8 cellular contexts compared by ENCODE assay signal in the genomic region with DNA sequence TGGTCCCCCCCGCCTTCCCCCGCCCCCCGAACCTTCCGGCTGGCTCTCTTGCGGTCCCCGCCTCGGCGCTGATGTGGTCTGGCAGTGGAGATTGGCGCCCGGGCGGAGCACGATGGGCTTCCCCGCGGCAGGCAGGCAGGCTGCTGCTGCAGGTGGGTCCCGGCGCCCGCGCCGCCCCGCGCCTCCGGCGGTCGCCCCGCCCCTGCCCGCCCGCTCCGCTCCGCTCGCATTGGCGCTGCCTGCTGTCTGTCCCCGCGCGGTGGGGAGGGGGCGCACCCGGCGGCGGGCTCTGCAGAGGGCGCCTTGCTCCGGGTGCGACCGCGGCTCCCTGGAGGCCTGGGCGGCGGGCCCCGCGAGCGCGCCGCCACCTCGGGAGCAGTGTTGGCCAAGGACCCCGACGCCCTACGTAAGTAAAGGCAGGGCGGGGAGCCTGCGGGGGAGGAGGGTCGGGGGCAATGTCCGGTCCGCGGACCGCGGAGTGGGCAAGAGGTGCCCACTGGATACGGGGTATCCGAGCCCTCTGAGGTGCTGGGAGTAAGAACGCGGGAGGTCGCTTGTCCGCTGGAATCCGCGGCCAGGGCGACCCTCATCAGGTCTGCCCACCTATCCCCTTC. TPM values are rescaled to one million over a fixed set of nuclear protein-coding genes. Genes with fewer than 3 reads are reported as not detected.
DNase-seq lines count a peak whose midpoint lies in the region; ATAC-seq, FAIRE-seq and TF ChIP-seq lines count a peak whose summit lies in the region.

A gene with protein sequence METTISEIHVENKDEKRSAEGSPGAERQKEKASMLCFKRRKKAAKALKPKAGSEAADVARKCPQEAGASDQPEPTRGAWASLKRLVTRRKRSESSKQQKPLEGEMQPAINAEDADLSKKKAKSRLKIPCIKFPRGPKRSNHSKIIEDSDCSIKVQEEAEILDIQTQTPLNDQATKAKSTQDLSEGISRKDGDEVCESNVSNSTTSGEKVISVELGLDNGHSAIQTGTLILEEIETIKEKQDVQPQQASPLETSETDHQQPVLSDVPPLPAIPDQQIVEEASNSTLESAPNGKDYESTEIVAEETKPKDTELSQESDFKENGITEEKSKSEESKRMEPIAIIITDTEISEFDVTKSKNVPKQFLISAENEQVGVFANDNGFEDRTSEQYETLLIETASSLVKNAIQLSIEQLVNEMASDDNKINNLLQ (plus strand): TSS at position 292 of the 614 bp plus-strand sequence. CDS start 2,896 bp downstream, outside the sequence.

- FAIRE-seq in HTR-8/SVneo (lab: Jason Lieb, UNC): peak; percentile 99
- FAIRE-seq in urothelium cell line (lab: Jason Lieb, UNC): peak; percentile 93

- no peaks in the 10 kb centered on the region for H3K27me3 ChIP-seq in SJCRH30
- H3K27me3 ChIP-seq in left ventricle myocardium inferior (ENCODE audit: low read depth): no peaks in the 10 kb centered on the region

- intact Hi-C loops in left ventricle myocardium inferior (cut with micrococcal nuclease): no loop called here

- no peaks in the 10 kb centered on the region for H3K9me3 ChIP-seq in SJCRH30 (replicated peaks)
- H3K9me3 ChIP-seq in left ventricle myocardium inferior (replicated peaks): no peaks in the 10 kb centered on the region

- H3K27ac ChIP-seq in SJCRH30: no peak within 1 kb of the TSS
- H3K27ac ChIP-seq in left ventricle myocardium inferior (replicated peaks): peak within 1 kb of the TSS; percentile 40

- H3K4me1 Mint-ChIP-seq in activated naive CD8-positive, alpha-beta T cell (ENCODE audit: low read depth): peaks cover 42% of the 10 kb centered on the region

- peak within 1 kb of the TSS; percentile 92 for H3K4me3 Mint-ChIP-seq in activated naive CD8-positive, alpha-beta T cell

- DNase-seq in C1 segment of cervical spinal cord (lab: John Stamatoyannopoulos, UW) (peak in 12 of 14 donors; percentile 11 to 68 (median 36)), HTR-8/SVneo (ENCODE audit: insufficient read length, low spot score) (peak; percentile 99), SJCRH30 (peak; percentile 44 to 57), left ventricle myocardium inferior (peak; percentile 50), putamen (ENCODE audit: low spot score) (peak; percentile 71), urothelium cell line (ENCODE audit: low spot score) (peak; percentile 95)

- H3K4me3 ChIP-seq in SJCRH30 (peak within 1 kb of the TSS; percentile 62), left ventricle myocardium inferior (peak within 1 kb of the TSS; percentile 84)

- H3K36me3 ChIP-seq in SJCRH30 (peaks cover 4% of the 10 kb centered on the region), left ventricle myocardium inferior (no peaks in the 10 kb centered on the region)

- no peak for TF ChIP-seq CTCF in left ventricle myocardium inferior (IDR thresholded peaks at IDR 0.05; ENCODE audit: borderline replicate concordance)

- H3K9me3 Mint-ChIP-seq in activated naive CD8-positive, alpha-beta T cell (ENCODE audit: low read depth): no peaks in the 10 kb centered on the region

- no peaks in the 10 kb centered on the region for H3K36me3 Mint-ChIP-seq in activated naive CD8-positive, alpha-beta T cell

- peak within 1 kb of the TSS; percentile 73 for H3K27ac Mint-ChIP-seq in activated naive CD8-positive, alpha-beta T cell

- H3K27me3 Mint-ChIP-seq in activated naive CD8-positive, alpha-beta T cell: no peaks in the 10 kb centered on the region

- peak; percentile 53 for ATAC-seq in GM19351 (IDR thresholded peaks at IDR 0.05; ENCODE audit: unreplicated experiment)

- H3K4me1 ChIP-seq in SJCRH30: peaks cover 8% of the 10 kb centered on the region
- H3K4me1 ChIP-seq in left ventricle myocardium inferior: peaks cover 17% of the 10 kb centered on the region

RNA-seq across cellular contexts. Expression of the gene that starts here (rescaled TPM):
- 2.4 and 2.5 TPM in 2 replicates for total RNA-seq in SJCRH30 (2014; rRNA removed; shearing (Covaris generic))
- total RNA-seq in left ventricle myocardium inferior: 0.19 TPM

Comparison
In these comparisons a context has a peak if more than half of its experiments do, and no peak if none do; other contexts are left out.
1. Peak in DNase-seq, H3K4me3 ChIP-seq and H3K27ac ChIP-seq in left ventricle myocardium inferior; RNA of the gene not detected or under 1 TPM.
2. DNase-seq: peak in every context shown above with its lines; median percentile 99 in HTR-8/SVneo; 95 in urothelium cell line; 71 in putamen; 50 in SJCRH30; 50 in left ventricle myocardium inferior; 36 in C1 segment of cervical spinal cord.